In genomic region chr12:2453076-2453806, GRCh38 we compare ENCODE assay signal across 16 cellular contexts.
DNase-seq lines count a peak whose midpoint lies in the region; ATAC-seq, FAIRE-seq and TF ChIP-seq lines count a peak whose summit lies in the region.
"Had no signal": no experiment of that assay in that cellular context is flagged by ENCODE, and none has a peak within 500 bp of the region (broad histone marks: within the 10 kb centered on the region; RNA-seq: fewer than 3 reads in every experiment).

No MANE protein-coding gene starts in this region.

- H3K27ac Mint-ChIP-seq in activated T-helper 17 cell treated with anti-CD3 and anti-CD28 coated beads, Interleukin-2, amount 50 U/mL, for 72 hours: no peak overlapping the region

- FAIRE-seq in D721Med (lab: Jason Lieb, UNC): no peak
- FAIRE-seq: GM12892 had no signal

- no peak overlapping the region for H3K4me3 Mint-ChIP-seq in activated T-helper 17 cell treated with anti-CD3 and anti-CD28 coated beads, Interleukin-2, amount 50 U/mL, for 72 hours

- TF ChIP-seq CTCF in D721Med (IDR thresholded peaks at IDR 0.05; ENCODE audit: insufficient read depth, missing control alignments) (no peak), fibroblast of mammary gland (conservative IDR thresholded peaks at IDR 0.05; ENCODE audit: control insufficient read depth, insufficient read depth, low read depth, low read length) (no peak)

- H3K9me3 Mint-ChIP-seq in activated T-helper 17 cell treated with anti-CD3 and anti-CD28 coated beads, Interleukin-2, amount 50 U/mL, for 72 hours: no peaks in the 10 kb centered on the region

- H3K36me3 Mint-ChIP-seq in activated T-helper 17 cell treated with anti-CD3 and anti-CD28 coated beads, Interleukin-2, amount 50 U/mL, for 72 hours (ENCODE audit: low read depth): no peaks in the 10 kb centered on the region

- no peaks in the 10 kb centered on the region for H3K27me3 Mint-ChIP-seq in activated T-helper 17 cell treated with anti-CD3 and anti-CD28 coated beads, Interleukin-2, amount 50 U/mL, for 72 hours

- no peaks in the 10 kb centered on the region for H3K4me1 Mint-ChIP-seq in activated T-helper 17 cell treated with anti-CD3 and anti-CD28 coated beads, Interleukin-2, amount 50 U/mL, for 72 hours

- DNase-seq in D721Med (ENCODE audit: insufficient read length, low spot score): peak; percentile 55
- DNase-seq in NCI-H82 (lab: John Stamatoyannopoulos, UW): peak; percentile 95
- DNase-seq in fibroblast of mammary gland (ENCODE audit: low read depth): peak; percentile 87
- peak; percentile 42 for DNase-seq in stromal cell of bone marrow (ENCODE audit: low read depth)
- no peak for DNase-seq in NCI-H1694 treated with DMSO at 0.1 percent for 48 hours (lab: John Stamatoyannopoulos, UW)
- DNase-seq: Caco-2, DMS53, GOT3, MM.1S, NCI-H1105 treated with DMSO at 0.1 percent for 48 hours, NCI-H1930, NCI-H2171, SIG-M5 had no signal

- no peak for ATAC-seq in GM21447 (IDR thresholded peaks at IDR 0.05; ENCODE audit: unreplicated experiment)
- ATAC-seq in activated T-helper 17 cell treated with anti-CD3 and anti-CD28 coated beads, Interleukin-2, amount 50 U/mL, for 72 hours (replicated peaks): no peak

- no peak overlapping the region for H3K4me3 ChIP-seq in fibroblast of mammary gland (ENCODE audit: control insufficient read depth, low read depth, low read length)
